In genomic region chr3:123123716-123124616, GRCh38 we compare ENCODE assay signal across 19 cellular contexts.
"Had no signal": no experiment of that assay in that cellular context is flagged by ENCODE, and none has a peak within 500 bp of the region (broad histone marks: within the 10 kb centered on the region; RNA-seq: fewer than 3 reads in every experiment).

No MANE protein-coding gene starts in this region.

- DNase-seq: activated CD4-positive, alpha-beta T cell treated with anti-CD3 and anti-CD28 coated beads, Interleukin-2, amount 10 ng/mL, durations not matched to agents 7 days and 5 days; activated CD4-positive, CD25-positive, alpha-beta regulatory T cell; activated naive CD4-positive, alpha-beta T cell treated with Interleukin-2 at 50 U/mL for 16 hours; hippocampal formation; kidney; left lung; stimulated activated CD4-positive, alpha-beta T cell treated with anti-CD3 and anti-CD28 coated beads, Interleukin-4, amount 100 ng/mL, for 4 hours; stimulated activated CD8-positive, alpha-beta memory T cell treated with anti-CD3 and anti-CD28 coated beads, Interleukin-4, amount 100 ng/mL, for 48 hours; stimulated activated naive CD8-positive, alpha-beta T cell treated with anti-CD3 and anti-CD28 coated beads, Interleukin-15, Interleukin-2, amounts not matched to agents 100 U/mL and 50 U/mL, for 24 hours; SW 1271; upper lobe of left lung had no signal

- H3K4me3 Mint-ChIP-seq: activated CD4-positive, alpha-beta T cell treated with anti-CD3 and anti-CD28 coated beads, Interleukin-2, amount 10 ng/mL, durations not matched to agents 7 days and 5 days; activated T-helper 1 cell treated with anti-CD3 and anti-CD28 coated beads, Interleukin-12 subunit alpha, Interleukin-12 subunit beta, Interleukin-2, Interleukin-4 antibody, amounts not matched to agents 30 ng/mL and 10 ng/mL and 1 ng/mL, durations not matched to agents 14 hours and 24 hours and 36 hours; memory B cell; natural killer cell treated with Interleukin-12 subunit alpha and Interleukin-12 subunit beta and Interleukin-15 and Interleukin-18, amount 100 ng/mL, for 72 hours; T-helper 2 cell treated with Interferon-gamma antibody and Interleukin-4, amounts not matched to agents 5 μg/mL and 100 μg/mL, for 36 hours had no signal

- H3K27me3 ChIP-seq: left lung, right atrium auricular region, upper lobe of left lung had no signal

- H3K27me3 Mint-ChIP-seq: activated CD4-positive, alpha-beta T cell treated with anti-CD3 and anti-CD28 coated beads, Interleukin-2, amount 10 ng/mL, durations not matched to agents 7 days and 5 days; memory B cell; natural killer cell treated with Interleukin-12 subunit alpha and Interleukin-12 subunit beta and Interleukin-15 and Interleukin-18, amount 100 ng/mL, for 72 hours had no signal

- H3K9me3 Mint-ChIP-seq: activated CD4-positive, alpha-beta T cell treated with anti-CD3 and anti-CD28 coated beads, Interleukin-2, amount 10 ng/mL, durations not matched to agents 7 days and 5 days; activated T-helper 1 cell treated with anti-CD3 and anti-CD28 coated beads, Interleukin-12 subunit alpha, Interleukin-12 subunit beta, Interleukin-2, Interleukin-4 antibody, amounts not matched to agents 30 ng/mL and 10 ng/mL and 1 ng/mL, durations not matched to agents 14 hours and 24 hours and 36 hours; memory B cell; natural killer cell treated with Interleukin-12 subunit alpha and Interleukin-12 subunit beta and Interleukin-15 and Interleukin-18, amount 100 ng/mL, for 72 hours; T-helper 2 cell treated with Interferon-gamma antibody and Interleukin-4, amounts not matched to agents 5 μg/mL and 100 μg/mL, for 36 hours had no signal

- H3K4me1 Mint-ChIP-seq: memory B cell had no signal

- H3K36me3 Mint-ChIP-seq: natural killer cell treated with Interleukin-12 subunit alpha and Interleukin-12 subunit beta and Interleukin-15 and Interleukin-18, amount 100 ng/mL, for 72 hours had no signal

- H3K27ac ChIP-seq: left lung, right atrium auricular region, skin epidermis, upper lobe of left lung had no signal

- H3K27ac Mint-ChIP-seq: activated CD4-positive, alpha-beta T cell treated with anti-CD3 and anti-CD28 coated beads, Interleukin-2, amount 10 ng/mL, durations not matched to agents 7 days and 5 days; activated T-helper 1 cell treated with anti-CD3 and anti-CD28 coated beads, Interleukin-12 subunit alpha, Interleukin-12 subunit beta, Interleukin-2, Interleukin-4 antibody, amounts not matched to agents 30 ng/mL and 10 ng/mL and 1 ng/mL, durations not matched to agents 14 hours and 24 hours and 36 hours; memory B cell; natural killer cell treated with Interleukin-12 subunit alpha and Interleukin-12 subunit beta and Interleukin-15 and Interleukin-18, amount 100 ng/mL, for 72 hours; T-helper 2 cell treated with Interferon-gamma antibody and Interleukin-4, amounts not matched to agents 5 μg/mL and 100 μg/mL, for 36 hours had no signal

- ATAC-seq: esophagus mucosa; left lung; natural killer cell treated with Interleukin-12 subunit alpha and Interleukin-12 subunit beta and Interleukin-15 and Interleukin-18, amount 100 ng/mL, for 72 hours; stimulated activated naive CD8-positive, alpha-beta T cell treated with anti-CD3 and anti-CD28 coated beads, Interleukin-15, Interleukin-2, amounts not matched to agents 100 U/mL and 50 U/mL, for 24 hours had no signal

- H3K9me3 ChIP-seq: left lung, right atrium auricular region, upper lobe of left lung had no signal

- H3K4me1 ChIP-seq: left lung, right atrium auricular region, upper lobe of left lung had no signal

- H3K4me3 ChIP-seq: left lung, right atrium auricular region, skin epidermis, upper lobe of left lung had no signal

- FAIRE-seq: colon, kidney had no signal
